ENCODE assay signal across 1 cellular context in genomic region chr2:240876475-240877251, GRCh38.
TF ChIP-seq lines count a peak whose summit lies in the region.

No MANE protein-coding gene starts in this region.

TF ChIP-seq in HepG2, 621 proteins besides CTCF, POLR2A, EP300 and RAD21 (continues in another document):
- peak; percentile 76 for TF ChIP-seq ZNF609 (CRISPR knock-in tag; IDR thresholded peaks at IDR 0.05; ENCODE audit: borderline replicate concordance)
- TF ChIP-seq SP5 (CRISPR knock-in tag; IDR thresholded peaks at IDR 0.05; ENCODE audit: borderline replicate concordance, low read depth) = peak; percentile 89
- TF ChIP-seq GATAD2A (CRISPR knock-in tag; IDR thresholded peaks at IDR 0.05) = peak; percentile 94
- peak; percentile 85; the same call in 1 of the 2 replicates for TF ChIP-seq ZNF839 (CRISPR knock-in tag; IDR thresholded peaks at IDR 0.05; ENCODE audit: borderline replicate concordance)
- TF ChIP-seq NFATC3 (CRISPR knock-in tag; IDR thresholded peaks at IDR 0.05) = 0 out of 2 replicates have a peak, but pooled peaks have one; percentile 69
- peak; percentile 87; the same call in 1 of the 2 replicates for TF ChIP-seq ZNF607 (CRISPR knock-in tag; IDR thresholded peaks at IDR 0.05; ENCODE audit: borderline replicate concordance)
- no peak; the same call in 1 of the 2 replicates for TF ChIP-seq JDP2 (CRISPR knock-in tag; IDR thresholded peaks at IDR 0.05; ENCODE audit: borderline replicate concordance)
- TF ChIP-seq ZMYM2 (CRISPR knock-in tag; IDR thresholded peaks at IDR 0.05) = peak; percentile 92
- TF ChIP-seq ZNF678 (CRISPR knock-in tag; IDR thresholded peaks at IDR 0.05) = peak; percentile 86; the same call in 1 of the 2 replicates
- TF ChIP-seq ATF3 (CRISPR knock-in tag; IDR thresholded peaks at IDR 0.05) = no peak
- no peak for TF ChIP-seq ZNF326 (CRISPR knock-in tag; IDR thresholded peaks at IDR 0.05; ENCODE audit: borderline replicate concordance)
- TF ChIP-seq HNRNPUL1 (IDR thresholded peaks at IDR 0.05; ENCODE audit: low read depth, low read length) = no peak
- no peak for TF ChIP-seq EZH2 (conservative IDR thresholded peaks at IDR 0.05; ENCODE audit: low read depth, low read length)
- TF ChIP-seq MXD1 (CRISPR knock-in tag; IDR thresholded peaks at IDR 0.05) = no peak; the same call in none of the 2 replicates
- TF ChIP-seq NFE2L1 (CRISPR knock-in tag; IDR thresholded peaks at IDR 0.05; ENCODE audit: borderline replicate concordance) = peak; percentile 67; the same call in 1 of the 2 replicates
- no peak for TF ChIP-seq PCBP2 (optimal IDR thresholded peaks at IDR 0.05; ENCODE audit: low read depth, low read length, poor library complexity, severe bottlenecking)
- TF ChIP-seq ZMYM4 (CRISPR knock-in tag; IDR thresholded peaks at IDR 0.05) = peak; percentile 68
- no peak; the same call in 1 of the 2 replicates for TF ChIP-seq POGK (CRISPR knock-in tag; conservative IDR thresholded peaks at IDR 0.05)
- TF ChIP-seq HBP1 (CRISPR knock-in tag; IDR thresholded peaks at IDR 0.05; ENCODE audit: low read depth) = peak; percentile 64; the same call in 1 of the 2 replicates
- no peak for TF ChIP-seq MBNL3 (CRISPR knock-in tag; conservative IDR thresholded peaks at IDR 0.05)
- TF ChIP-seq AGO1 (IDR thresholded peaks at IDR 0.05; ENCODE audit: low read depth, low read length, poor library complexity, severe bottlenecking) = peak; percentile 72
- TF ChIP-seq ZNF691 (CRISPR knock-in tag; IDR thresholded peaks at IDR 0.05; ENCODE audit: borderline replicate concordance, low read depth) = peak; percentile 98
- no peak; the same call in 1 of the 2 replicates for TF ChIP-seq ZNF550 (CRISPR knock-in tag; IDR thresholded peaks at IDR 0.05; ENCODE audit: borderline replicate concordance)
- no peak for TF ChIP-seq HNRNPH1 (optimal IDR thresholded peaks at IDR 0.05; ENCODE audit: low read depth, low read length)
- no peak for TF ChIP-seq ADNP (CRISPR knock-in tag; IDR thresholded peaks at IDR 0.05)
- TF ChIP-seq ZNF512B (CRISPR knock-in tag; IDR thresholded peaks at IDR 0.05; ENCODE audit: borderline replicate concordance) = peak; percentile 79; the same call in 1 of the 2 replicates
- TF ChIP-seq DRAP1 (CRISPR knock-in tag; IDR thresholded peaks at IDR 0.05) = peak; percentile 85
- TF ChIP-seq ZBTB39 (CRISPR knock-in tag; IDR thresholded peaks at IDR 0.05) = peak; percentile 86; the same call in 1 of the 2 replicates
- peak; percentile 90 for TF ChIP-seq RBFOX2 (IDR thresholded peaks at IDR 0.05; ENCODE audit: low read depth, low read length)
- TF ChIP-seq CBX2 (IDR thresholded peaks at IDR 0.05; ENCODE audit: low read depth, low read length) = no peak
- TF ChIP-seq CBX2 (CRISPR knock-in tag; IDR thresholded peaks at IDR 0.05; ENCODE audit: low read depth) = peak; percentile 97
- no peak for TF ChIP-seq TCF12 (IDR thresholded peaks at IDR 0.05)
- peak; percentile 42; the same call in 1 of the 2 replicates for TF ChIP-seq TCF12 (CRISPR knock-in tag; IDR thresholded peaks at IDR 0.05)
- TF ChIP-seq TRAFD1 (CRISPR knock-in tag; IDR thresholded peaks at IDR 0.05; ENCODE audit: borderline replicate concordance) = no peak
- TF ChIP-seq GABPB1 (CRISPR knock-in tag; IDR thresholded peaks at IDR 0.05) = peak; percentile 95
- no peak for TF ChIP-seq ZNF577 (CRISPR knock-in tag; IDR thresholded peaks at IDR 0.05; ENCODE audit: borderline replicate concordance, low read depth)
- TF ChIP-seq ZEB1 (IDR thresholded peaks at IDR 0.05; ENCODE audit: insufficient replicate concordance, low read depth) = peak; percentile 25
- no peak for TF ChIP-seq SUZ12 (IDR thresholded peaks at IDR 0.05; ENCODE audit: low read depth, low read length)
- peak; percentile 96 for TF ChIP-seq TIGD3 (CRISPR knock-in tag; IDR thresholded peaks at IDR 0.05; ENCODE audit: borderline replicate concordance)
